In genomic region chrX:68685722-68686683, GRCh38 we compare ENCODE assay signal across 8 cellular contexts. TPM values are rescaled to one million over a fixed set of nuclear protein-coding genes. Genes with fewer than 3 reads are reported as not detected.
DNase-seq lines count a peak whose midpoint lies in the region; TF ChIP-seq lines count a peak whose summit lies in the region.

No MANE protein-coding gene starts in this region.

- no peaks in the 10 kb centered on the region for H3K79me2 ChIP-seq in hepatocyte

- no peaks in the 10 kb centered on the region for H3K9me2 ChIP-seq in hepatocyte (replicated peaks; ENCODE audit: insufficient read depth)

- peaks cover 0 to 5% (median 2%) of the 10 kb centered on the region in 3 donors for H3K27me3 Mint-ChIP-seq in CD14-positive monocyte (ENCODE audit: low read depth in 3 of 3)
- peaks cover 10% of the 10 kb centered on the region for H3K27me3 Mint-ChIP-seq in activated naive CD4-positive, alpha-beta T cell treated with anti-CD3 and anti-CD28 coated beads, Interleukin-2, amount 50 U/mL, for 24 hours

- no peak overlapping the region for H3K9ac ChIP-seq in HUES48 (ENCODE audit: low read depth, low read length)

- peaks cover 22% of the 10 kb centered on the region for H3K9me3 ChIP-seq in HUES48 (ENCODE audit: control insufficient read depth, insufficient read depth, low read length)
- no peaks in the 10 kb centered on the region for H3K9me3 ChIP-seq in hepatocyte (ENCODE audit: low read depth)

- 47% methylated on average over 43 of the region's 50 CpGs for WGBS in hepatocyte (ENCODE audit: low lambda C conversion rate, missing lambda C conversion rate)

- H3K36me3 Mint-ChIP-seq in CD14-positive monocyte: no peaks in the 10 kb centered on the region
- H3K36me3 Mint-ChIP-seq in activated naive CD4-positive, alpha-beta T cell treated with anti-CD3 and anti-CD28 coated beads, Interleukin-2, amount 50 U/mL, for 24 hours: no peaks in the 10 kb centered on the region

- TF ChIP-seq CTCF in CD14-positive monocyte (IDR thresholded peaks at IDR 0.05) (no peak), hepatocyte (IDR thresholded peaks at IDR 0.05; ENCODE audit: poor library complexity) (peak; percentile 2)

- H3K9me3 Mint-ChIP-seq in CD14-positive monocyte: peaks cover 0 to 2% (median 0%) of the 10 kb centered on the region in 7 donors
- no peaks in the 10 kb centered on the region for H3K9me3 Mint-ChIP-seq in activated naive CD4-positive, alpha-beta T cell treated with anti-CD3 and anti-CD28 coated beads, Interleukin-2, amount 50 U/mL, for 24 hours

- no peak overlapping the region for H3K27ac ChIP-seq in HUES48 (ENCODE audit: low read depth, low read length)
- no peak overlapping the region for H3K27ac ChIP-seq in hepatocyte

- H3K4me3 ChIP-seq in HUES48 (ENCODE audit: low read depth, low read length): peak overlapping the region; percentile 53
- H3K4me3 ChIP-seq in hepatocyte: no peak overlapping the region

- H3K4me1 Mint-ChIP-seq in CD14-positive monocyte: peaks cover 39% of the 10 kb centered on the region
- H3K4me1 Mint-ChIP-seq in activated naive CD4-positive, alpha-beta T cell treated with anti-CD3 and anti-CD28 coated beads, Interleukin-2, amount 50 U/mL, for 24 hours: peaks cover 14% of the 10 kb centered on the region

- H3K27ac Mint-ChIP-seq in CD14-positive monocyte: peak overlapping the region; percentile 91 to 99 (median 98)
- H3K27ac Mint-ChIP-seq in activated naive CD4-positive, alpha-beta T cell treated with anti-CD3 and anti-CD28 coated beads, Interleukin-2, amount 50 U/mL, for 24 hours: no peak overlapping the region

- no peak overlapping the region for H2AFZ ChIP-seq in hepatocyte

- peak overlapping the region; percentile 84 for H3K4me2 ChIP-seq in hepatocyte

- H3K4me3 Mint-ChIP-seq in CD14-positive monocyte: peak overlapping the region; percentile 81 to 84
- peak overlapping the region; percentile 37 for H3K4me3 Mint-ChIP-seq in activated naive CD4-positive, alpha-beta T cell treated with anti-CD3 and anti-CD28 coated beads, Interleukin-2, amount 50 U/mL, for 24 hours

- DNase-seq in CD14-positive monocyte (ENCODE audit: low spot score) (peak; percentile 73), hepatocyte (ENCODE audit: low spot score) (peak; percentile 47), SIG-M5 treated with dmso at 0.1 percent for 504 hours (lab: John Stamatoyannopoulos, UW; ENCODE audit: unreplicated experiment) (no peak), NCI-H1436 (lab: John Stamatoyannopoulos, UW) (no peak)
- peak; percentile 3 for DNase-seq in stimulated activated CD4-positive, alpha-beta T cell treated with anti-CD3 and anti-CD28 coated beads, Interleukin-4, amount 100 ng/mL, for 24 hours
- DNase-seq in activated CD4-positive, CD25-positive, alpha-beta regulatory T cell (lab: John Stamatoyannopoulos, UW): no peak

- H3K4me1 ChIP-seq in HUES48 (ENCODE audit: control insufficient read depth, insufficient read depth, low read length) (peaks cover 5% of the 10 kb centered on the region; the same call in 1 of the 2 replicates), hepatocyte (ENCODE audit: insufficient read depth) (no peaks in the 10 kb centered on the region)

- peaks cover 11% of the 10 kb centered on the region for H3K27me3 ChIP-seq in HUES48 (ENCODE audit: control insufficient read depth, insufficient read depth, low read length)
- no peaks in the 10 kb centered on the region for H3K27me3 ChIP-seq in hepatocyte

- intact Hi-C loops in CD14-positive monocyte (cut with micrococcal nuclease): no loop called here

- H3K36me3 ChIP-seq in HUES48 (ENCODE audit: control insufficient read depth, insufficient read depth, low read length) (no peaks in the 10 kb centered on the region), hepatocyte (replicated peaks; ENCODE audit: insufficient read depth, low read depth) (no peaks in the 10 kb centered on the region)

- H4K20me1 ChIP-seq in hepatocyte (ENCODE audit: insufficient read depth, poor library complexity, severe bottlenecking): no peaks in the 10 kb centered on the region

RNA-seq across cellular contexts. Expression of gene STARD8, which starts 38.5 kb away (rescaled TPM):
- polyA plus RNA-seq in CD14-positive monocyte (1 to 10 TPM; 1.2 to 1.7 TPM), hepatocyte (1.1 and 2.8 TPM in 2 replicates)
- 3.2 and 3.3 TPM in 2 replicates for total RNA-seq in hepatocyte

Comparison
In these comparisons a context has a peak if more than half of its experiments do, and no peak if none do; other contexts are left out.
1. DNase-seq: peak in CD14-positive monocyte (single experiment), hepatocyte (single experiment) and stimulated activated CD4-positive, alpha-beta T cell treated with anti-CD3 and anti-CD28 coated beads, Interleukin-4, amount 100 ng/mL, for 24 hours (single experiment); none in SIG-M5 treated with dmso at 0.1 percent for 504 hours (single experiment), activated CD4-positive, CD25-positive, alpha-beta regulatory T cell (0 of 4) and NCI-H1436 (single experiment).